12 cellular contexts compared by ENCODE assay signal in genomic region chr13:27118428-27119054, GRCh38.
"Had no signal": no experiment of that assay in that cellular context is flagged by ENCODE, and none has a peak within 500 bp of the region (broad histone marks: within the 10 kb centered on the region; RNA-seq: fewer than 3 reads in every experiment).

No MANE protein-coding gene starts in this region.

- H3K4me3 ChIP-seq: hepatocyte, left ventricle myocardium inferior, skin epidermis, thyroid gland had no signal

- H3K4me1 ChIP-seq: thyroid gland had no signal

- ATAC-seq: activated CD8-positive, alpha-beta T cell treated with anti-CD3 and anti-CD28 coated beads for 36 hours had no signal

- H3K27me3 Mint-ChIP-seq: activated CD8-positive, alpha-beta T cell treated with anti-CD3 and anti-CD28 coated beads for 36 hours; activated naive CD8-positive, alpha-beta T cell had no signal

- H3K27me3 ChIP-seq: brain microvascular endothelial cell, hepatocyte, thyroid gland had no signal

- DNase-seq: activated CD8-positive, alpha-beta memory T cell treated with anti-CD3 and anti-CD28 coated beads, Interleukin-2, amount 50 U/mL, for 4 hours; activated CD8-positive, alpha-beta T cell treated with anti-CD3 and anti-CD28 coated beads for 36 hours; brain microvascular endothelial cell; kidney; left ventricle myocardium inferior; mesenchymal stem cell; stimulated activated CD4-positive, alpha-beta T cell treated with anti-CD3 and anti-CD28 coated beads, Interleukin-4, amount 100 ng/mL, for 4 hours; thyroid gland had no signal

- H3K36me3 ChIP-seq: brain microvascular endothelial cell, thyroid gland had no signal

- H3K27ac Mint-ChIP-seq: activated CD8-positive, alpha-beta T cell treated with anti-CD3 and anti-CD28 coated beads for 36 hours; activated naive CD8-positive, alpha-beta T cell; T-helper 1 cell treated with Interleukin-12 subunit alpha and Interleukin-12 subunit beta and Interleukin-4 antibody, amounts not matched to agents 30 μg/mL and 1 μg/mL, for 36 hours had no signal

- H3K9me3 ChIP-seq: left ventricle myocardium inferior, thyroid gland had no signal

- H3K27ac ChIP-seq: brain microvascular endothelial cell, hepatocyte, left ventricle myocardium inferior, skin epidermis, thyroid gland had no signal

- H3K4me3 Mint-ChIP-seq: activated CD8-positive, alpha-beta T cell treated with anti-CD3 and anti-CD28 coated beads for 36 hours; activated naive CD8-positive, alpha-beta T cell; T-helper 1 cell treated with Interleukin-12 subunit alpha and Interleukin-12 subunit beta and Interleukin-4 antibody, amounts not matched to agents 30 μg/mL and 1 μg/mL, for 36 hours had no signal
